In the genomic region with DNA sequence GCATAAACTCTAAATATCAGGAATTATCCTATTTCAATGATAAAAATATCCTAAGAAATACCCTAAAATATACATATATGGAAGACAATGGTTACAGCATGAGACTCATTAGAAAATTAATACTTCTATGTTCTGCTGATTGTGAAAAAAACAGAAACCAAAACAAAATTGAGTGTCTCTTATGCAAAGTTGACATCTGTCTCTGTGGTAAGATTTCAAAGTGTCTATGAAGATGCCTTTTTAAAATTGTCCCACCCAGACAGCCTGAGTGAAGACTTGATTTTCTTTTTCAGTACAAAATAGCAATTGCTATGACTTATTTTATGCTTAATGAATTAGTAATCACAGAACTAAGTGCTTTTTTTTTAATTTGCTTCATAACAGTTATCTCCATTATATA, we compare ENCODE assay signal across 29 cellular contexts.
"Had no signal": no experiment of that assay in that cellular context is flagged by ENCODE, and none has a peak within 500 bp of the region (broad histone marks: within the 10 kb centered on the region; RNA-seq: fewer than 3 reads in every experiment).

No MANE protein-coding gene starts in this region.

- H3K4me1 Mint-ChIP-seq: naive thymus-derived CD8-positive, alpha-beta T cell; nephron; neural crest cell; stimulated activated naive B cell treated with anti-CD40 and anti-IgM and Interleukin-4, amounts not matched to agents 10 μg/mL and 1 μg/mL and 100 μg/mL, for 72 hours had no signal

- H3K27me3 Mint-ChIP-seq: naive thymus-derived CD8-positive, alpha-beta T cell; stimulated activated naive B cell treated with anti-CD40 and anti-IgM and Interleukin-4, amounts not matched to agents 10 μg/mL and 1 μg/mL and 100 μg/mL, for 72 hours had no signal

- H3K36me3 Mint-ChIP-seq: naive thymus-derived CD8-positive, alpha-beta T cell; stimulated activated naive B cell treated with anti-CD40 and anti-IgM and Interleukin-4, amounts not matched to agents 10 μg/mL and 1 μg/mL and 100 μg/mL, for 72 hours had no signal

- H3K27ac ChIP-seq: lower lobe of right lung, pancreas, prostate gland, skin epidermis, stomach, testis, thyroid gland, transverse colon, upper lobe of left lung, vagina had no signal

- H3K36me3 ChIP-seq: lower lobe of right lung, pancreas, prostate gland, stomach, thyroid gland, transverse colon, upper lobe of left lung, vagina had no signal

- H3K4me3 Mint-ChIP-seq: naive thymus-derived CD8-positive, alpha-beta T cell; nephron; neural crest cell; stimulated activated naive B cell treated with anti-CD40 and anti-IgM and Interleukin-4, amounts not matched to agents 10 μg/mL and 1 μg/mL and 100 μg/mL, for 72 hours had no signal

- H3K9me3 ChIP-seq: lower lobe of right lung, pancreas, prostate gland, stomach, testis, thyroid gland, transverse colon, upper lobe of left lung, vagina had no signal

- DNase-seq: kidney glomerular epithelial cell; left cardiac atrium; lower lobe of right lung; mammary epithelial cell; mesenchymal stem cell; naive thymus-derived CD8-positive, alpha-beta T cell; nucleus accumbens; pancreas; posterior cingulate gyrus; retina; right cardiac atrium; stimulated activated CD4-positive, alpha-beta T cell treated with anti-CD3 and anti-CD28 coated beads, Interleukin-12 subunit alpha, Interleukin-12 subunit beta, amount 100 ng/mL, for 4 hours; stimulated activated CD4-positive, alpha-beta T cell treated with anti-CD3 and anti-CD28 coated beads, Interleukin-15, amount 100 ng/mL, for 24 hours; stimulated activated CD4-positive, alpha-beta T cell treated with anti-CD3 and anti-CD28 coated beads, Interleukin-2, amount 100 ng/mL, for 24 hours; stimulated activated CD4-positive, alpha-beta T cell treated with anti-CD3 and anti-CD28 coated beads, Interleukin-4, amount 100 ng/mL, for 1 hour; stimulated activated naive B cell treated with anti-CD40 and anti-IgM and Interleukin-4, amounts not matched to agents 10 μg/mL and 1 μg/mL and 100 μg/mL, for 72 hours; stimulated activated naive CD8-positive, alpha-beta T cell treated with anti-CD3 and anti-CD28 coated beads, Interleukin-15, Interleukin-2, amounts not matched to agents 100 U/mL and 50 U/mL, for 24 hours; stomach; testis; thyroid gland; transverse colon; upper lobe of left lung had no signal

- H3K27me3 ChIP-seq: pancreas, stomach, testis, thyroid gland, transverse colon, upper lobe of left lung, vagina had no signal

- ATAC-seq: left cardiac atrium; left lobe of liver; lower lobe of right lung; naive thymus-derived CD8-positive, alpha-beta T cell; pancreas; right cardiac atrium; sciatic nerve; stimulated activated naive B cell treated with anti-CD40 and anti-IgM and Interleukin-4, amounts not matched to agents 10 μg/mL and 1 μg/mL and 100 μg/mL, for 72 hours; stimulated activated naive CD8-positive, alpha-beta T cell treated with anti-CD3 and anti-CD28 coated beads, Interleukin-15, Interleukin-2, amounts not matched to agents 100 U/mL and 50 U/mL, for 24 hours had no signal

- H3K4me3 ChIP-seq: lower lobe of right lung, pancreas, prostate gland, skin epidermis, stomach, testis, thyroid gland, transverse colon, upper lobe of left lung, vagina had no signal

- H3K27ac Mint-ChIP-seq: naive thymus-derived CD8-positive, alpha-beta T cell; nephron; stimulated activated naive B cell treated with anti-CD40 and anti-IgM and Interleukin-4, amounts not matched to agents 10 μg/mL and 1 μg/mL and 100 μg/mL, for 72 hours had no signal

- H3K4me1 ChIP-seq: lower lobe of right lung, pancreas, prostate gland, stomach, testis, thyroid gland, transverse colon, upper lobe of left lung, vagina had no signal

- H3K9me3 Mint-ChIP-seq: nephron, neural crest cell had no signal
